1 cellular context compared by ENCODE assay signal in the genomic region with DNA sequence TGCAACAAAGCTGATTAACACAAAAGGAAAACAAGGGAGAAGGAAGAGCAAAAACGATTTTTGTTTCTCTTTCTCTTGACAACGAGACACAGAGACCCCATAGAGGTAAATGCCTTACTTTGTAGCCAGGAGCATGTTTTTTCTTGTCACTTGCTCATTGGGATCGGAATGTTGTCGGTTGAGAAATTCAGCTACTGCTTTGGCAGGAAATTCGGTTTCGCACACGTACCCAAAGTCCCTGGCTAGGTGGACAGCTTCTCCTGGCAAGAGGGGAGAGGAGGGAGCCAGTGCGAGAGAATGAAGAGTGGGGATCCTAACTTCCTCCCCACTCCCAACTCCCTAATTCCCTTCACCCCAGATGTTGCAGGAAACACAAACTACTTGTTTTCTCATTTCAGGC.
TF ChIP-seq lines count a peak whose summit lies in the region.

No MANE protein-coding gene starts in this region.

TF ChIP-seq in GM23338, 12 proteins besides CTCF, POLR2A, EP300 and RAD21:
- TF ChIP-seq, protein P1, sequence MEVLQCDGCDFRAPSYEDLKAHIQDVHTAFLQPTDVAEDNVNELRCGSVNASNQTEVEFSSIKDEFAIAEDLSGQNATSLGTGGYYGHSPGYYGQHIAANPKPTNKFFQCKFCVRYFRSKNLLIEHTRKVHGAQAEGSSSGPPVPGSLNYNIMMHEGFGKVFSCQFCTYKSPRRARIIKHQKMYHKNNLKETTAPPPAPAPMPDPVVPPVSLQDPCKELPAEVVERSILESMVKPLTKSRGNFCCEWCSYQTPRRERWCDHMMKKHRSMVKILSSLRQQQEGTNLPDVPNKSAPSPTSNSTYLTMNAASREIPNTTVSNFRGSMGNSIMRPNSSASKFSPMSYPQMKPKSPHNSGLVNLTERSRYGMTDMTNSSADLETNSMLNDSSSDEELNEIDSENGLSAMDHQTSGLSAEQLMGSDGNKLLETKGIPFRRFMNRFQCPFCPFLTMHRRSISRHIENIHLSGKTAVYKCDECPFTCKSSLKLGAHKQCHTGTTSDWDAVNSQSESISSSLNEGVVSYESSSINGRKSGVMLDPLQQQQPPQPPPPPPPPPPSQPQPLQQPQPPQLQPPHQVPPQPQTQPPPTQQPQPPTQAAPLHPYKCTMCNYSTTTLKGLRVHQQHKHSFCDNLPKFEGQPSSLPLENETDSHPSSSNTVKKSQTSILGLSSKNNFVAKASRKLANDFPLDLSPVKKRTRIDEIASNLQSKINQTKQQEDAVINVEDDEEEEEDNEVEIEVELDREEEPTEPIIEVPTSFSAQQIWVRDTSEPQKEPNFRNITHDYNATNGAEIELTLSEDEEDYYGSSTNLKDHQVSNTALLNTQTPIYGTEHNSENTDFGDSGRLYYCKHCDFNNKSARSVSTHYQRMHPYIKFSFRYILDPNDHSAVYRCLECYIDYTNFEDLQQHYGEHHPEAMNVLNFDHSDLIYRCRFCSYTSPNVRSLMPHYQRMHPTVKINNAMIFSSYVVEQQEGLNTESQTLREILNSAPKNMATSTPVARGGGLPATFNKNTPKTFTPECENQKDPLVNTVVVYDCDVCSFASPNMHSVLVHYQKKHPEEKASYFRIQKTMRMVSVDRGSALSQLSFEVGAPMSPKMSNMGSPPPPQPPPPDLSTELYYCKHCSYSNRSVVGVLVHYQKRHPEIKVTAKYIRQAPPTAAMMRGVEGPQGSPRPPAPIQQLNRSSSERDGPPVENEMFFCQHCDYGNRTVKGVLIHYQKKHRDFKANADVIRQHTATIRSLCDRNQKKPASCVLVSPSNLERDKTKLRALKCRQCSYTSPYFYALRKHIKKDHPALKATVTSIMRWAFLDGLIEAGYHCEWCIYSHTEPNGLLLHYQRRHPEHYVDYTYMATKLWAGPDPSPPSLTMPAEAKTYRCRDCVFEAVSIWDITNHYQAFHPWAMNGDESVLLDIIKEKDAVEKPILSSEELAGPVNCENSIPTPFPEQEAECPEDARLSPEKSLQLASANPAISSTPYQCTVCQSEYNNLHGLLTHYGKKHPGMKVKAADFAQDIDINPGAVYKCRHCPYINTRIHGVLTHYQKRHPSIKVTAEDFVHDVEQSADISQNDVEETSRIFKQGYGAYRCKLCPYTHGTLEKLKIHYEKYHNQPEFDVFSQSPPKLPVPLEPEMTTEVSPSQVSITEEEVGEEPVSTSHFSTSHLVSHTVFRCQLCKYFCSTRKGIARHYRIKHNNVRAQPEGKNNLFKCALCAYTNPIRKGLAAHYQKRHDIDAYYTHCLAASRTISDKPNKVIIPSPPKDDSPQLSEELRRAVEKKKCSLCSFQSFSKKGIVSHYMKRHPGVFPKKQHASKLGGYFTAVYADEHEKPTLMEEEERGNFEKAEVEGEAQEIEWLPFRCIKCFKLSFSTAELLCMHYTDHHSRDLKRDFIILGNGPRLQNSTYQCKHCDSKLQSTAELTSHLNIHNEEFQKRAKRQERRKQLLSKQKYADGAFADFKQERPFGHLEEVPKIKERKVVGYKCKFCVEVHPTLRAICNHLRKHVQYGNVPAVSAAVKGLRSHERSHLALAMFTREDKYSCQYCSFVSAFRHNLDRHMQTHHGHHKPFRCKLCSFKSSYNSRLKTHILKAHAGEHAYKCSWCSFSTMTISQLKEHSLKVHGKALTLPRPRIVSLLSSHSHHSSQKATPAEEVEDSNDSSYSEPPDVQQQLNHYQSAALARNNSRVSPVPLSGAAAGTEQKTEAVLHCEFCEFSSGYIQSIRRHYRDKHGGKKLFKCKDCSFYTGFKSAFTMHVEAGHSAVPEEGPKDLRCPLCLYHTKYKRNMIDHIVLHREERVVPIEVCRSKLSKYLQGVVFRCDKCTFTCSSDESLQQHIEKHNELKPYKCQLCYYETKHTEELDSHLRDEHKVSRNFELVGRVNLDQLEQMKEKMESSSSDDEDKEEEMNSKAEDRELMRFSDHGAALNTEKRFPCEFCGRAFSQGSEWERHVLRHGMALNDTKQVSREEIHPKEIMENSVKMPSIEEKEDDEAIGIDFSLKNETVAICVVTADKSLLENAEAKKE (CRISPR knock-in tag; IDR thresholded peaks at IDR 0.05) = no peak
- TF ChIP-seq ZNF331 (CRISPR knock-in tag; IDR thresholded peaks at IDR 0.05; ENCODE audit: low read depth) = no peak
- TF ChIP-seq STAT1 (IDR thresholded peaks at IDR 0.05; ENCODE audit: unreplicated experiment) = no peak
- no peak for TF ChIP-seq EZH2 (IDR thresholded peaks at IDR 0.05; ENCODE audit: low read depth, unreplicated experiment)
- TF ChIP-seq POLR2AphosphoS5 (IDR thresholded peaks at IDR 0.05; ENCODE audit: low read depth) = no peak
- TF ChIP-seq ETS1 (IDR thresholded peaks at IDR 0.05) = no peak
- no peak for TF ChIP-seq NANOG (IDR thresholded peaks at IDR 0.05; ENCODE audit: borderline replicate concordance)
- TF ChIP-seq REST (IDR thresholded peaks at IDR 0.05; ENCODE audit: unreplicated experiment) = no peak
- no peak for TF ChIP-seq JUNB (IDR thresholded peaks at IDR 0.05; ENCODE audit: unreplicated experiment)
- no peak for TF ChIP-seq ZNF114 (CRISPR knock-in tag; IDR thresholded peaks at IDR 0.05)
- TF ChIP-seq EZH2phosphoT487 (IDR thresholded peaks at IDR 0.05; ENCODE audit: unreplicated experiment) = no peak
- TF ChIP-seq CREB1 (CRISPR knock-in tag; IDR thresholded peaks at IDR 0.05; ENCODE audit: low read depth) = no peak
